In genomic region chr18:46332956-46333355, GRCh38 we compare ENCODE assay signal across 9 cellular contexts.
A peak's percentile ranks its signal among the peaks of the same experiment; 100 is the strongest.
DNase-seq lines count a peak whose midpoint lies in the region; FAIRE-seq and TF ChIP-seq lines count a peak whose summit lies in the region.
"Had no signal": no experiment of that assay in that cellular context is flagged by ENCODE, and none has a peak within 500 bp of the region (broad histone marks: within the 10 kb centered on the region; RNA-seq: fewer than 3 reads in every experiment).

No MANE protein-coding gene starts in this region.

- H2BK15ac ChIP-seq in H1 (ENCODE audit: low read length): peak overlapping the region; percentile 99

- H3K14ac ChIP-seq in H1 (ENCODE audit: insufficient read length): no peak overlapping the region

- H3K9ac ChIP-seq in H1 (replicated peaks in 1 of 4; ENCODE audit: extremely low read depth in 1 of 4, low read depth in 3 of 4, low read length in 3 of 4): no peak overlapping the region

- H3K27ac ChIP-seq in CD8-positive, alpha-beta memory T cell (ENCODE audit: low read depth, low read length): no peak overlapping the region
- H3K27ac ChIP-seq in H1 (ENCODE audit: low read depth, low read length): no peak overlapping the region

- H4K20me1 ChIP-seq in H1 (replicated peaks in 1 of 2; ENCODE audit: control insufficient read depth in 1 of 2, insufficient read depth in 2 of 2, low read length in 2 of 2): no peaks in the 10 kb centered on the region

- H3K4me3 Mint-ChIP-seq in CD8-positive, alpha-beta memory T cell: peak overlapping the region; percentile 37 to 83 (median 74)
- peak overlapping the region; percentile 85 for H3K4me3 Mint-ChIP-seq in nephron progenitor cell

- H3K27me3 ChIP-seq in CD8-positive, alpha-beta memory T cell (ENCODE audit: insufficient read depth, low read length, poor library complexity, severe bottlenecking): peaks cover 13% of the 10 kb centered on the region
- peaks cover 0 to 22% (median 14%) of the 10 kb centered on the region in 4 experiments; a peak in 5 of 7 replicates for H3K27me3 ChIP-seq in H1 (replicated peaks in 1 of 4; ENCODE audit: control insufficient read depth in 3 of 4, extremely low read depth in 1 of 4, insufficient read depth in 3 of 4, low read length in 3 of 4)

- H3K23me2 ChIP-seq in H1 (ENCODE audit: low read depth, low read length): peaks cover 14% of the 10 kb centered on the region

- no peak for FAIRE-seq in H1 (lab: Jason Lieb, UNC)
- FAIRE-seq: endothelial cell of umbilical vein had no signal

- peak overlapping the region; percentile 88 to 100 for H3K4me2 ChIP-seq in H1 (ENCODE audit: insufficient read depth in 1 of 2, low read depth in 2 of 2, low read length in 2 of 2)

- H3K79me2 ChIP-seq in H1 (ENCODE audit: control insufficient read depth in 1 of 2, insufficient read depth in 2 of 2, low read length in 2 of 2): peaks cover 0 to 15% of the 10 kb centered on the region in 2 experiments; a peak in 2 of 4 replicates

- H3K36me3 ChIP-seq in CD8-positive, alpha-beta memory T cell (ENCODE audit: insufficient read depth, low read length): no peaks in the 10 kb centered on the region
- no peaks in the 10 kb centered on the region for H3K36me3 ChIP-seq in H1 (ENCODE audit: control insufficient read depth in 2 of 4, insufficient read depth in 4 of 4, low read length in 3 of 4)

- H3K56ac ChIP-seq in H1 (replicated peaks; ENCODE audit: insufficient read length, low read depth, low read length): no peak overlapping the region

- no peak for TF ChIP-seq EP300 in H1 (IDR thresholded peaks at IDR 0.05; ENCODE audit: borderline replicate concordance in 1 of 2, low read depth in 2 of 2, low read length in 2 of 2)

- H3K23ac ChIP-seq in H1 (ENCODE audit: insufficient read length): no peak overlapping the region

- no peak overlapping the region for H2BK20ac ChIP-seq in H1 (ENCODE audit: low read length)

- no peak for TF ChIP-seq POLR2A in H1 (IDR thresholded peaks at IDR 0.05; ENCODE audit: control extremely low read depth in 1 of 2, low read depth in 2 of 2, low read length in 2 of 2)

- H2AFZ ChIP-seq in H1 (ENCODE audit: low read length): peak overlapping the region; percentile 53

- no peak overlapping the region for H3K4ac ChIP-seq in H1 (replicated peaks; ENCODE audit: insufficient read length, low read depth, low read length)

- H3K18ac ChIP-seq in H1 (ENCODE audit: extremely low read depth, low read length): peak overlapping the region; percentile 94; the same call in 1 of the 2 replicates

- 65% methylated on average over 9 of the region's 9 CpGs; no CpG with 5 or more reads in 1 of the 2 experiments for WGBS in H1 (ENCODE audit: extremely low coverage in 1 of 2, insufficient coverage in 1 of 2, insufficient read length in 1 of 2, insufficient replicate concordance in 2 of 2, low coverage in 1 of 2, low lambda C conversion rate in 2 of 2, missing lambda C conversion rate in 1 of 2), 2 experiments

- no peaks in the 10 kb centered on the region; the same call in 1 of the 2 replicates for H3K79me1 ChIP-seq in H1 (ENCODE audit: low read depth, low read length)

- peak in 1 of 5 donors; percentile 17 for DNase-seq in CD8-positive, alpha-beta memory T cell
- DNase-seq in NCI-H1417 treated with DMSO at 0.1 percent for 48 hours (lab: John Stamatoyannopoulos, UW) (peak; percentile 27), H1 (ENCODE audit: low read depth in 1 of 2, low spot score in 2 of 2) (peak in 1 of 2 experiments; percentile 54), nephron progenitor cell (peak; percentile 22), DMS79 (lab: John Stamatoyannopoulos, UW) (no peak), RKO (ENCODE audit: low spot score) (no peak), AG08395 (ENCODE audit: low spot score) (no peak), SIG-M5 (lab: John Stamatoyannopoulos, UW) (no peak)

- no peak overlapping the region for H3K27ac Mint-ChIP-seq in CD8-positive, alpha-beta memory T cell
- H3K27ac Mint-ChIP-seq in nephron progenitor cell: peak overlapping the region; percentile 60

- H3K36me3 Mint-ChIP-seq in CD8-positive, alpha-beta memory T cell: no peaks in the 10 kb centered on the region
- no peaks in the 10 kb centered on the region for H3K36me3 Mint-ChIP-seq in nephron progenitor cell (ENCODE audit: low read depth)

- H3K9me3 Mint-ChIP-seq in CD8-positive, alpha-beta memory T cell: no peaks in the 10 kb centered on the region
- H3K9me3 Mint-ChIP-seq in nephron progenitor cell: no peaks in the 10 kb centered on the region

- H2AK5ac ChIP-seq in H1 (ENCODE audit: low read depth, low read length): no peak overlapping the region; the same call in 1 of the 2 replicates

- H3K4me1 ChIP-seq in CD8-positive, alpha-beta memory T cell (ENCODE audit: insufficient read depth, low read length): no peaks in the 10 kb centered on the region
- peaks cover 2 to 21% (median 14%) of the 10 kb centered on the region in 4 experiments for H3K4me1 ChIP-seq in H1 (replicated peaks in 1 of 4; ENCODE audit: control insufficient read depth in 3 of 4, insufficient read depth in 4 of 4, low read length in 3 of 4)

- H2BK12ac ChIP-seq in H1 (ENCODE audit: low read depth, low read length): peak overlapping the region; percentile 84; the same call in 1 of the 2 replicates

- TF ChIP-seq CTCF in H1 (IDR thresholded peaks at IDR 0.05; ENCODE audit: control extremely low read depth in 1 of 3, insufficient read depth in 1 of 3, low read depth in 1 of 3, low read length in 3 of 3): no peak
- TF ChIP-seq CTCF in nephron progenitor cell (IDR thresholded peaks at IDR 0.05): no peak

- H3K4me1 Mint-ChIP-seq in CD8-positive, alpha-beta memory T cell: peaks cover 26 to 34% (median 29%) of the 10 kb centered on the region in 3 donors
- H3K4me1 Mint-ChIP-seq in nephron progenitor cell: peaks cover 48% of the 10 kb centered on the region

- peak overlapping the region; percentile 27; the same call in 1 of the 2 replicates for H2BK5ac ChIP-seq in H1 (ENCODE audit: low read depth, low read length)

- TF ChIP-seq RAD21 in H1 (IDR thresholded peaks at IDR 0.05 in 1 of 2, conservative IDR thresholded peaks at IDR 0.05 in 1 of 2; ENCODE audit: low read depth in 2 of 2, low read length in 2 of 2): no peak

- H2BK120ac ChIP-seq in H1 (replicated peaks; ENCODE audit: low read depth, low read length): no peak overlapping the region

- no peak overlapping the region for H4K5ac ChIP-seq in H1 (ENCODE audit: insufficient read length, low read depth, low read length)

- H3K27me3 Mint-ChIP-seq in CD8-positive, alpha-beta memory T cell: peaks cover 42 to 69% of the 10 kb centered on the region in 2 donors
- peaks cover 30% of the 10 kb centered on the region for H3K27me3 Mint-ChIP-seq in nephron progenitor cell (ENCODE audit: low read depth, poor library complexity)

- no peak overlapping the region for H4K8ac ChIP-seq in H1 (ENCODE audit: extremely low read depth, insufficient read depth, low read length)

- H3K4me3 ChIP-seq in CD8-positive, alpha-beta memory T cell (ENCODE audit: low read length): no peak overlapping the region
- peak overlapping the region; percentile 47 to 79 (median 58); a peak in 5 of 8 replicates for H3K4me3 ChIP-seq in H1 (ENCODE audit: extremely low read depth in 1 of 4, insufficient read depth in 2 of 4, low read depth in 3 of 4, low read length in 4 of 4)

- POLR2A ChIA-PET in CD8-positive, alpha-beta memory T cell (lab: Charles Lee): no interaction called here
- POLR2A ChIA-PET in H1 (lab: Charles Lee; ENCODE audit: partially characterized antibody): interaction anchor here (0.7 to 4.8 kb wide), 10 partner anchors 9 to 238 kb away, joined by 3 to 24 read pairs (median 4); a partner anchor contains a TSS

- no peaks in the 10 kb centered on the region for H3K9me3 ChIP-seq in CD8-positive, alpha-beta memory T cell (ENCODE audit: low read length)
- H3K9me3 ChIP-seq in H1 (ENCODE audit: insufficient read depth in 2 of 2, low read depth in 1 of 2, low read length in 1 of 2): no peaks in the 10 kb centered on the region

- no peak overlapping the region for H4K91ac ChIP-seq in H1 (replicated peaks; ENCODE audit: insufficient read length, low read length)

- CTCF ChIA-PET in CD8-positive, alpha-beta memory T cell (lab: Charles Lee): interaction anchor here (1.0 kb wide), 1 partner anchor 26 kb away, joined by 3 read pairs; no protein-coding TSS in a partner anchor
- CTCF ChIA-PET in H1 (lab: Charles Lee; ENCODE audit: partially characterized antibody): interaction anchor here (0.9 to 2.1 kb wide), 6 partner anchors 14 to 328 kb away, joined by 3 to 13 read pairs (median 4); a partner anchor contains a TSS

TF ChIP-seq in H1, 55 proteins besides CTCF, POLR2A, EP300 and RAD21 (continues in another document):
- no peak for TF ChIP-seq GABPA (IDR thresholded peaks at IDR 0.05; ENCODE audit: borderline replicate concordance, insufficient read depth, low read length)
- no peak for TF ChIP-seq TAF7 (optimal IDR thresholded peaks at IDR 0.05; ENCODE audit: borderline replicate concordance, low read depth, low read length)
- no peak for TF ChIP-seq NANOG (IDR thresholded peaks at IDR 0.05; ENCODE audit: insufficient read depth, low read depth, low read length, poor library complexity, severe bottlenecking)
- TF ChIP-seq SRF (IDR thresholded peaks at IDR 0.05; ENCODE audit: low read depth, low read length): no peak
- TF ChIP-seq HDAC6 (IDR thresholded peaks at IDR 0.05; ENCODE audit: low read depth, low read length): no peak
- TF ChIP-seq CBX5 (IDR thresholded peaks at IDR 0.05; ENCODE audit: low read depth, low read length): no peak
- no peak for TF ChIP-seq ASH2L (IDR thresholded peaks at IDR 0.05; ENCODE audit: low read length)
- TF ChIP-seq SUZ12 (IDR thresholded peaks at IDR 0.05; ENCODE audit: low read length): no peak
- no peak for TF ChIP-seq ATF3 (IDR thresholded peaks at IDR 0.05; ENCODE audit: insufficient read depth, low read depth, low read length)
- no peak for TF ChIP-seq BRCA1 (IDR thresholded peaks at IDR 0.05; ENCODE audit: low read depth, low read length)
- no peak for TF ChIP-seq TCF12 (IDR thresholded peaks at IDR 0.05; ENCODE audit: low read depth, low read length)

Comparison
In these comparisons a context has a peak if more than half of its experiments do, and no peak if none do; other contexts are left out.
1. DNase-seq: peak in NCI-H1417 treated with DMSO at 0.1 percent for 48 hours (single experiment) and nephron progenitor cell (single experiment); none in DMS79 (single experiment), RKO (single experiment), AG08395 (single experiment) and SIG-M5 (single experiment).